ENCODE assay signal across 19 cellular contexts in the genomic region with DNA sequence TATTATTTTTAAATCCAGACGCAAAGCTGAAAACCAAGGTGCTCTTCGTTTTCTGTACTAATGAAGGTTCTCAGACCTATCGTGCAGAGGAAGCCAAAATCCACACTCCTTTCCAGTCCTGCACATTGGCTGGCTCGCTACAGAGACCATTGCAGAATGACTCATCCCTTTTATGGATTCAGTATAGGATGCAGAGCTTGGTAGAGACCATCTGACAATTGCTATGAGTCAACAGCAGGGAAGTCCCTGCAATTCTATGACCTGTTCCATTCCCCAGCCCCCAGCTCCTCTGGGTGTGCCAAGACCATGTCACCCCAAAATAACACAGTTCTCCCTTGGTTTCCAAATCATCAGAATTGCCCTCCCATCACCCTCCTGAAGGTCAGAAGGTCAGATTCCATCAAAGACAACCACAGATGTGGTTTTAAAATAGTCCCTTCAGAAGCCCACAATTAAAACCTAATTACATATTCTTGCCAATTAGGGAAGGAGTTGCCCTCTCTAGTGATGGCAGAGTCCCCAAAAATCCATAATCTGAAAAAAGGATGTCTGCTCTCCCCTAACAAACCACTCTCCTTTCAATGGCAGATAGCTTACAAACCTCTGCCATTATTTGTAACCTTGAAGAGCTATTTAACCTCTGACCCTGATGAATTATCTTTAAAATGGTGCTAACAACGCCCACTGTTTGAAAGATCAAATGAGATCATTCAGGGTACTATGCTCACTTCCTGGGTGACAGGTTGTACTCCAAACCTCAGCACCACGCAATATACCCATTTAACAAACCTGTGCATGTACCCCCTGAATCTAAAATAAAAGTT.
DNase-seq lines count a peak whose midpoint lies in the region; ATAC-seq, FAIRE-seq and TF ChIP-seq lines count a peak whose summit lies in the region.
"Had no signal": no experiment of that assay in that cellular context is flagged by ENCODE, and none has a peak within 500 bp of the region (broad histone marks: within the 10 kb centered on the region; RNA-seq: fewer than 3 reads in every experiment).

No MANE protein-coding gene starts in this region.

- H3K27me3 ChIP-seq in small intestine (ENCODE audit: control insufficient read depth in 2 of 2, insufficient read depth in 2 of 2, low read length in 2 of 2) (peaks cover 0 to 2% of the 10 kb centered on the region in 2 donors), stomach (peaks cover 0 to 4% (median 0%) of the 10 kb centered on the region in 3 donors)

- no peak overlapping the region for H3K27ac Mint-ChIP-seq in activated naive CD8-positive, alpha-beta T cell treated with anti-CD3 and anti-CD28 coated beads, Interleukin-2, amount 50 U/mL, for 24 hours
- H3K27ac Mint-ChIP-seq: dendritic cell treated with granulocyte-macrophage colony-stimulating factor and Interleukin-4, amounts not matched to agents 40 ng/mL and 50 ng/mL, for 4 days had no signal

- FAIRE-seq in HTR-8/SVneo (lab: Jason Lieb, UNC) = no peak
- no peak for FAIRE-seq in small intestine (lab: Jason Lieb, UNC)

- H3K9me3 ChIP-seq in small intestine (ENCODE audit: control insufficient read depth, low read depth) (no peaks in the 10 kb centered on the region), stomach (no peaks in the 10 kb centered on the region)

- peaks cover 4% of the 10 kb centered on the region for H3K4me1 Mint-ChIP-seq in activated naive CD8-positive, alpha-beta T cell treated with anti-CD3 and anti-CD28 coated beads, Interleukin-2, amount 50 U/mL, for 24 hours

- H3K36me3 ChIP-seq in small intestine (ENCODE audit: control insufficient read depth in 2 of 2, insufficient read depth in 2 of 2, low read length in 2 of 2) (no peaks in the 10 kb centered on the region), stomach (no peaks in the 10 kb centered on the region)

- no peaks in the 10 kb centered on the region for H3K36me3 Mint-ChIP-seq in activated naive CD8-positive, alpha-beta T cell treated with anti-CD3 and anti-CD28 coated beads, Interleukin-2, amount 50 U/mL, for 24 hours (ENCODE audit: low read depth)

- peaks cover 27% of the 10 kb centered on the region for H3K27me3 Mint-ChIP-seq in activated naive CD8-positive, alpha-beta T cell treated with anti-CD3 and anti-CD28 coated beads, Interleukin-2, amount 50 U/mL, for 24 hours

- TF ChIP-seq EP300 in stomach (IDR thresholded peaks at IDR 0.05) = no peak

- ATAC-seq in GM19023 (IDR thresholded peaks at IDR 0.05; ENCODE audit: unreplicated experiment) (peak; percentile 58), GM21576 (IDR thresholded peaks at IDR 0.05; ENCODE audit: unreplicated experiment) (no peak)
- peak; percentile 66 for ATAC-seq in activated naive CD8-positive, alpha-beta T cell treated with anti-CD3 and anti-CD28 coated beads, Interleukin-2, amount 50 U/mL, for 24 hours
- ATAC-seq: activated T-cell treated with anti-CD3 and anti-CD28 coated beads, Interleukin-2, amount 50 U/mL, for 4 hours had no signal

- H3K4me3 ChIP-seq in small intestine (ENCODE audit: low read depth in 1 of 2, low read length in 2 of 2) (no peak overlapping the region), stomach (no peak overlapping the region)
- H3K4me3 ChIP-seq: lung had no signal

- no peak overlapping the region for H3K4me3 Mint-ChIP-seq in activated naive CD8-positive, alpha-beta T cell treated with anti-CD3 and anti-CD28 coated beads, Interleukin-2, amount 50 U/mL, for 24 hours
- H3K4me3 Mint-ChIP-seq: activated T-cell treated with anti-CD3 and anti-CD28 coated beads, Interleukin-2, amount 50 U/mL, for 4 hours; dendritic cell treated with granulocyte-macrophage colony-stimulating factor and Interleukin-4, amounts not matched to agents 40 ng/mL and 50 ng/mL, for 4 days had no signal

- 54 to 73% (median 55%) methylated on average over 6 of the region's 6 CpGs for WGBS in small intestine, 3 donors
- 66 to 77% (median 70%) methylated on average over 6 of the region's 6 CpGs for WGBS in stomach, 5 donors

- H3K27ac ChIP-seq in substantia nigra (ENCODE audit: low read depth, low read length, poor library complexity, severe bottlenecking) (no peak overlapping the region), small intestine (ENCODE audit: low read depth in 1 of 2, low read length in 1 of 2) (no peak overlapping the region), stomach (no peak overlapping the region)

- no peaks in the 10 kb centered on the region for H3K9me3 Mint-ChIP-seq in activated naive CD8-positive, alpha-beta T cell treated with anti-CD3 and anti-CD28 coated beads, Interleukin-2, amount 50 U/mL, for 24 hours
- H3K9me3 Mint-ChIP-seq: activated T-cell treated with anti-CD3 and anti-CD28 coated beads, Interleukin-2, amount 50 U/mL, for 4 hours; dendritic cell treated with granulocyte-macrophage colony-stimulating factor and Interleukin-4, amounts not matched to agents 40 ng/mL and 50 ng/mL, for 4 days had no signal

- H3K4me1 ChIP-seq in small intestine (ENCODE audit: control insufficient read depth in 2 of 2, insufficient read depth in 1 of 2, low read depth in 1 of 2, low read length in 1 of 2) = no peaks in the 10 kb centered on the region
- H3K4me1 ChIP-seq in stomach = no peaks in the 10 kb centered on the region

- intact Hi-C loops in stomach (cut with DNase I; ENCODE audit: low total_unique reads) = no loop called here

- no peak for TF ChIP-seq CTCF in stomach (IDR thresholded peaks at IDR 0.05)

- peak; percentile 67 for DNase-seq in COLO829 (ENCODE audit: low spot score)
- peak; percentile 8 for DNase-seq in HTR-8/SVneo (ENCODE audit: insufficient read length, low spot score)
- no peak for DNase-seq in activated naive CD8-positive, alpha-beta T cell treated with anti-CD3 and anti-CD28 coated beads, Interleukin-2, amount 50 U/mL, for 24 hours
- DNase-seq in substantia nigra (lab: John Stamatoyannopoulos, UW) = no peak
- no peak for DNase-seq in small intestine
- no peak for DNase-seq in stomach
- DNase-seq: activated CD4-positive, alpha-beta T cell treated with anti-CD3 and anti-CD28 coated beads for 48 hours; activated T-cell treated with anti-CD3 and anti-CD28 coated beads, Interleukin-2, amount 50 U/mL, for 4 hours; amniotic stem cell; DMS53; Kasumi-1; NCI-H2107; stimulated activated CD4-positive, alpha-beta T cell treated with anti-CD3 and anti-CD28 coated beads, Interleukin-4, amount 100 ng/mL, for 24 hours; stimulated activated naive CD4-positive, alpha-beta T cell; SW 1271 had no signal

- no peak for TF ChIP-seq POLR2A in stomach (IDR thresholded peaks at IDR 0.05)

Comparison
In these comparisons a context has a peak if more than half of its experiments do, and no peak if none do; other contexts are left out.
1. DNase-seq: peak in COLO829 (single experiment) and HTR-8/SVneo (single experiment); none in activated naive CD8-positive, alpha-beta T cell treated with anti-CD3 and anti-CD28 coated beads, Interleukin-2, amount 50 U/mL, for 24 hours (single experiment), substantia nigra (0 of 49), small intestine (single experiment) and stomach (single experiment).